ENCODE assay signal across 10 cellular contexts in genomic region chr1:234515411-234515810, GRCh38. TPM values are rescaled to one million over a fixed set of nuclear protein-coding genes. Genes with fewer than 3 reads are reported as not detected.
DNase-seq lines count a peak whose midpoint lies in the region; TF ChIP-seq lines count a peak whose summit lies in the region.
"Had no signal": no experiment of that assay in that cellular context is flagged by ENCODE, and none has a peak within 500 bp of the region (broad histone marks: within the 10 kb centered on the region; RNA-seq: fewer than 3 reads in every experiment).

No MANE protein-coding gene starts in this region.

- DNase-seq in A673 (ENCODE audit: low spot score), result no peak
- no peak for DNase-seq in chondrocyte (ENCODE audit: low spot score)
- DNase-seq in erythroblast (lab: John Stamatoyannopoulos, UW), result no peak
- DNase-seq in NCI-H1436 (lab: John Stamatoyannopoulos, UW), result no peak
- DNase-seq in cerebellum (ENCODE audit: low spot score), result no peak
- no peak for DNase-seq in GM10266 (ENCODE audit: extremely low spot score)
- DNase-seq: CD4-positive, alpha-beta memory T cell; NCI-H446 treated with DMSO at 0.1 percent for 48 hours had no signal

- H3K4me1 ChIP-seq in A673 (ENCODE audit: insufficient read depth, low read length, poor library complexity, severe bottlenecking) (peaks cover 73% of the 10 kb centered on the region), mesodermal cell (ENCODE audit: control insufficient read depth, insufficient read depth, low read length, poor library complexity, severe bottlenecking) (peaks cover 12% of the 10 kb centered on the region)

- TF ChIP-seq POLR2A in erythroblast (IDR thresholded peaks at IDR 0.05; ENCODE audit: low read length), result no peak

- TSS peak; percentile 97 for BruUV-seq in A673 (replicated peaks; lab: Mats Ljungman, UMichigan)

- H3K4me3 Mint-ChIP-seq in chondrocyte (ENCODE audit: unreplicated experiment), result no peak overlapping the region
- H3K4me3 Mint-ChIP-seq: CD4-positive, alpha-beta memory T cell had no signal

- H3K27ac ChIP-seq in A673 (ENCODE audit: low read depth, low read length, poor library complexity, severe bottlenecking), result peak overlapping the region; percentile 93
- peak overlapping the region; percentile 74 for H3K27ac ChIP-seq in mesodermal cell (ENCODE audit: low read depth, low read length, severe bottlenecking)

- TF ChIP-seq RAD21 in Ishikawa (IDR thresholded peaks at IDR 0.05; ENCODE audit: low read depth), result no peak

- H3K36me3 Mint-ChIP-seq in chondrocyte (ENCODE audit: low read depth), result no peaks in the 10 kb centered on the region
- H3K36me3 Mint-ChIP-seq: CD4-positive, alpha-beta memory T cell had no signal

- no peaks in the 10 kb centered on the region for H3K9me3 ChIP-seq in A673 (ENCODE audit: low read depth, low read length, poor library complexity, severe bottlenecking)
- no peaks in the 10 kb centered on the region for H3K9me3 ChIP-seq in mesodermal cell (ENCODE audit: control insufficient read depth, low read length)

- WGBS in mesodermal cell (ENCODE audit: insufficient coverage in 2 of 2), 2 experiments, result 50 to 67% methylated on average over 1 of the region's 2 CpGs

- intact Hi-C loops in A673 (cut with micrococcal nuclease; ENCODE audit: unreplicated experiment), result no loop called here

- H3K36me3 ChIP-seq in A673 (ENCODE audit: insufficient read depth, low read length, poor library complexity, severe bottlenecking) (no peaks in the 10 kb centered on the region), mesodermal cell (ENCODE audit: control insufficient read depth, insufficient read depth, low read length) (no peaks in the 10 kb centered on the region)

- POLR2A ChIA-PET in A673 (lab: Charles Lee; ENCODE audit: low non-redundant PET), result no interaction called here

- CTCF ChIA-PET in A673 (lab: Charles Lee), result no interaction called here

- no peaks in the 10 kb centered on the region for H3K9me3 Mint-ChIP-seq in chondrocyte (ENCODE audit: low read depth)
- H3K9me3 Mint-ChIP-seq: CD4-positive, alpha-beta memory T cell had no signal

- no peaks in the 10 kb centered on the region for H3K27me3 Mint-ChIP-seq in chondrocyte (ENCODE audit: low read depth)

- H3K27me3 ChIP-seq in A673 (replicated peaks; ENCODE audit: insufficient read depth, low read depth, low read length, poor library complexity), result no peaks in the 10 kb centered on the region

- no peak overlapping the region for H3K4me3 ChIP-seq in A673 (ENCODE audit: low read depth, low read length, poor library complexity, severe bottlenecking)
- no peak overlapping the region for H3K4me3 ChIP-seq in mesodermal cell (ENCODE audit: extremely low read depth, insufficient read depth, low read length, poor library complexity, severe bottlenecking)

- H3K27ac Mint-ChIP-seq in chondrocyte (ENCODE audit: unreplicated experiment), result peak overlapping the region; percentile 75

- peaks cover 12% of the 10 kb centered on the region for H3K4me1 Mint-ChIP-seq in chondrocyte (ENCODE audit: low read depth)
- H3K4me1 Mint-ChIP-seq: CD4-positive, alpha-beta memory T cell had no signal

- TF ChIP-seq CTCF in A673 (conservative IDR thresholded peaks at IDR 0.05; ENCODE audit: low read depth, low read length), result no peak
- no peak for TF ChIP-seq CTCF in chondrocyte (IDR thresholded peaks at IDR 0.05)
- no peak for TF ChIP-seq CTCF in GM10266 (IDR thresholded peaks at IDR 0.05; ENCODE audit: control insufficient read depth, insufficient read depth, low read depth, missing control alignments)

- TF ChIP-seq EP300 in Ishikawa (IDR thresholded peaks at IDR 0.05; ENCODE audit: borderline replicate concordance), result no peak

TF ChIP-seq in Ishikawa, 13 proteins besides CTCF, POLR2A, EP300 and RAD21:
- TF ChIP-seq ZBTB7A (IDR thresholded peaks at IDR 0.05; ENCODE audit: low read depth) (no peak), MAX (IDR thresholded peaks at IDR 0.05) (0 out of 2 replicates have a peak, but pooled peaks have one; percentile 4)
TF ChIP-seq in Ishikawa: peak in this region for 1.

RNA-seq across cellular contexts. Expression of gene TARBP1, which starts 36.4 kb away (rescaled TPM):
- total RNA-seq in A673 (2021) (28.0 and 31.9 TPM in 2 replicates), chondrocyte (11.2 to 22.2 TPM (median 12.9 TPM) in 3 replicates), cerebellum (88.7 TPM)
- 16.3 TPM for polyA plus RNA-seq in mesodermal cell (2013, experiment 1 of 2)
- 19.6 TPM for polyA plus RNA-seq in mesodermal cell (2013, experiment 2 of 2)
